Comparison of ENCODE assay signal across 19 cellular contexts in genomic region chr7:70533614-70534013, GRCh38.
DNase-seq lines count a peak whose midpoint lies in the region; ATAC-seq, FAIRE-seq and TF ChIP-seq lines count a peak whose summit lies in the region.
"Had no signal": no experiment of that assay in that cellular context is flagged by ENCODE, and none has a peak within 500 bp of the region (broad histone marks: within the 10 kb centered on the region; RNA-seq: fewer than 3 reads in every experiment).

No MANE protein-coding gene starts in this region.

- TF ChIP-seq CTCF in bronchial epithelial cell (IDR thresholded peaks at IDR 0.05; ENCODE audit: insufficient read depth, low read length, severe bottlenecking) = no peak
- no peak for TF ChIP-seq CTCF in gastroesophageal sphincter (IDR thresholded peaks at IDR 0.05)

- H3K27ac ChIP-seq in gastroesophageal sphincter (no peak overlapping the region), aorta (ENCODE audit: low read depth in 1 of 2, low read length in 2 of 2) (no peak overlapping the region)
- H3K27ac ChIP-seq: C4-2B had no signal

- DNase-seq in G401 (ENCODE audit: low spot score) (peak; percentile 23), bronchial epithelial cell (ENCODE audit: low read depth) (no peak), sciatic nerve (ENCODE audit: low spot score) (no peak), aorta (no peak)
- DNase-seq: ACHN; Caco-2; CD4-positive, alpha-beta T cell; DMS79 treated with DMSO at 0.1 percent for 48 hours; H9; KG1 had no signal

- no peaks in the 10 kb centered on the region for H3K36me3 ChIP-seq in bronchial epithelial cell (ENCODE audit: control insufficient read depth, insufficient read depth, low read length)
- no peaks in the 10 kb centered on the region for H3K36me3 ChIP-seq in gastroesophageal sphincter
- H3K36me3 ChIP-seq in aorta (ENCODE audit: control insufficient read depth in 1 of 2, insufficient read depth in 2 of 2, low read length in 1 of 2) = no peaks in the 10 kb centered on the region

- H3K4me1 ChIP-seq in gastroesophageal sphincter (no peaks in the 10 kb centered on the region), aorta (ENCODE audit: control insufficient read depth in 1 of 2, insufficient read depth in 2 of 2, low read length in 2 of 2) (no peaks in the 10 kb centered on the region)
- H3K4me1 ChIP-seq: Caco-2 had no signal

- no peaks in the 10 kb centered on the region for H3K27me3 ChIP-seq in bronchial epithelial cell (ENCODE audit: control insufficient read depth, insufficient read depth, low read length)
- H3K27me3 ChIP-seq in gastroesophageal sphincter = no peaks in the 10 kb centered on the region
- no peaks in the 10 kb centered on the region for H3K27me3 ChIP-seq in aorta (ENCODE audit: control insufficient read depth in 1 of 2, insufficient read depth in 2 of 2, low read length in 1 of 2)

- no peak for TF ChIP-seq POLR2A in gastroesophageal sphincter (IDR thresholded peaks at IDR 0.05)

- ATAC-seq in gastroesophageal sphincter = peak; percentile 10
- peak; percentile 48 for ATAC-seq in sciatic nerve
- ATAC-seq in HG03521 (IDR thresholded peaks at IDR 0.05; ENCODE audit: unreplicated experiment) = no peak
- ATAC-seq in GM19467 (IDR thresholded peaks at IDR 0.05; ENCODE audit: unreplicated experiment) = no peak
- no peak for ATAC-seq in aorta (ENCODE audit: low FRiP score)
- ATAC-seq: GM12878 had no signal

- 80% methylated on average over 1 of the region's 2 CpGs; no CpG with 5 or more reads in 1 of the 2 donors for WGBS in gastroesophageal sphincter (ENCODE audit: low coverage in 1 of 2), 2 donors
- 92 to 94% methylated on average over 2 of the region's 2 CpGs for WGBS in aorta, 2 donors

- peak; percentile 36 for FAIRE-seq in bronchial epithelial cell (lab: Jason Lieb, UNC)
- FAIRE-seq: A204.1, D721Med, GM12878, GM19239, H1 had no signal

- intact Hi-C loops in sciatic nerve (cut with DNase I) = no loop called here
- intact Hi-C loops in aorta (cut with DNase I) = no loop called here

- in situ Hi-C loops in G401 (cut with HindIII; ENCODE audit: low sequenced_read_pairs) = no loop called here

- H3K9me3 ChIP-seq in gastroesophageal sphincter (no peaks in the 10 kb centered on the region), aorta (ENCODE audit: control insufficient read depth, low read length) (peaks cover 1% of the 10 kb centered on the region)

- TF ChIP-seq EP300 in gastroesophageal sphincter (IDR thresholded peaks at IDR 0.05) = no peak

- H3K4me3 ChIP-seq in bronchial epithelial cell (ENCODE audit: low read depth, low read length) (no peak overlapping the region), gastroesophageal sphincter (no peak overlapping the region), aorta (ENCODE audit: low read length in 2 of 2) (no peak overlapping the region)
- H3K4me3 ChIP-seq: GM12878 had no signal

Comparison
In these comparisons a context has a peak if more than half of its experiments do, and no peak if none do; other contexts are left out.
1. ATAC-seq: peak in gastroesophageal sphincter (single experiment) and sciatic nerve (single experiment); none in HG03521 (single experiment), GM19467 (single experiment) and aorta (single experiment).